Comparison of ENCODE assay signal across 20 cellular contexts in the genomic region with DNA sequence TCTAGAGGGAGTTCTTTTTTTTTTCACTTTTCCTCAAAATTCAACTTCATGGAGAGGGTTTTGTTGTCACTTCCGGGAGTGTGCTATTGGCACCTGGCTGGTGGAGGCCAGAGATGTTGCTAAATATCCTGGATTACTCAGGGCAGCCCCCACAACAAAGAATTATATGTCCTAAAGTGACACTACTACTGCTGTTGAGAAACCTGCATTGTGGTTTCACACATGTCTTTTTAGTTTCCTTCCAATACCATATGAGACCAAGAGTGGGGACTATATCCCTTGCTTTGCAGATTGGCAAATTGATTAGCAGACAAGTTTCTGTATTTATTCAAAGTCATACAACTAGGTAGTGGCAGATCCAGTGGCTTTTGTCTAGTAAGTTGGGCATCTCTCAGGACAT.
DNase-seq lines count a peak whose midpoint lies in the region; ATAC-seq and TF ChIP-seq lines count a peak whose summit lies in the region.
"Had no signal": no experiment of that assay in that cellular context is flagged by ENCODE, and none has a peak within 500 bp of the region (broad histone marks: within the 10 kb centered on the region; RNA-seq: fewer than 3 reads in every experiment).

No MANE protein-coding gene starts in this region.

- CTCF ChIA-PET in MCF 10A (lab: Yijun Ruan, JAX): no interaction called here

- H3K36me3 Mint-ChIP-seq in MCF 10A (ENCODE audit: insufficient read depth, unreplicated experiment): peaks cover 7% of the 10 kb centered on the region

- in situ Hi-C loops in KBM-7 (cut with MboI; ENCODE audit: low pct_unique_long_range_greater_than_20kb, low sequenced_read_pairs): no loop called here

- TF ChIP-seq CTCF in MCF 10A (IDR thresholded peaks at IDR 0.05; ENCODE audit: unreplicated experiment) (no peak), breast epithelium (IDR thresholded peaks at IDR 0.05) (no peak), thoracic aorta (IDR thresholded peaks at IDR 0.05) (no peak)

- H2AFZ ChIP-seq in Karpas-422 (ENCODE audit: low read length): no peak overlapping the region
- H2AFZ ChIP-seq: GM23248, hepatocyte had no signal

- H3K27ac ChIP-seq in breast epithelium (no peak overlapping the region), thoracic aorta (no peak overlapping the region), Karpas-422 (ENCODE audit: low read length) (no peak overlapping the region)
- H3K27ac ChIP-seq: GM23248, hepatocyte, left lung, uterus, WERI-Rb-1 had no signal

- H3K27me3 ChIP-seq in breast epithelium: no peaks in the 10 kb centered on the region
- H3K27me3 ChIP-seq in thoracic aorta (replicated peaks; ENCODE audit: insufficient read depth): no peaks in the 10 kb centered on the region
- H3K27me3 ChIP-seq in Karpas-422 (ENCODE audit: low read length): no peaks in the 10 kb centered on the region
- H3K27me3 ChIP-seq: hepatocyte, left lung, uterus had no signal

- H3K9me3 ChIP-seq in breast epithelium (no peaks in the 10 kb centered on the region), thoracic aorta (no peaks in the 10 kb centered on the region), Karpas-422 (ENCODE audit: low read length) (no peaks in the 10 kb centered on the region)
- H3K9me3 ChIP-seq: left lung, uterus had no signal

- no peak overlapping the region for H3K4me3 Mint-ChIP-seq in MCF 10A (ENCODE audit: unreplicated experiment)
- H3K4me3 Mint-ChIP-seq: activated naive CD8-positive, alpha-beta T cell treated with anti-CD3 and anti-CD28 coated beads, Interleukin-2, amount 50 U/mL, for 24 hours had no signal

- H3K36me3 ChIP-seq in breast epithelium (peaks cover 3% of the 10 kb centered on the region), thoracic aorta (no peaks in the 10 kb centered on the region), Karpas-422 (ENCODE audit: insufficient read depth, low read length) (no peaks in the 10 kb centered on the region)
- H3K36me3 ChIP-seq: left lung, MG63, uterus, WERI-Rb-1 had no signal

- H3K4me1 Mint-ChIP-seq in MCF 10A (ENCODE audit: insufficient read depth, unreplicated experiment): no peaks in the 10 kb centered on the region
- H3K4me1 Mint-ChIP-seq: activated naive CD8-positive, alpha-beta T cell treated with anti-CD3 and anti-CD28 coated beads, Interleukin-2, amount 50 U/mL, for 24 hours had no signal

- POLR2A ChIA-PET in MCF 10A (lab: Yijun Ruan, JAX): no interaction called here

- H3K4me1 ChIP-seq in breast epithelium (no peaks in the 10 kb centered on the region), thoracic aorta (ENCODE audit: control insufficient read depth in 1 of 2, low read depth in 2 of 2) (no peaks in the 10 kb centered on the region), Karpas-422 (ENCODE audit: low read length) (no peaks in the 10 kb centered on the region)
- H3K4me1 ChIP-seq: left lung, uterus had no signal

- H3K79me2 ChIP-seq in Karpas-422 (ENCODE audit: low read length): no peaks in the 10 kb centered on the region
- H3K79me2 ChIP-seq: hepatocyte had no signal

- 0 out of 2 replicates have a peak, but pooled peaks cover 5% of the 10 kb centered on the region for H3K9me2 ChIP-seq in Karpas-422 (replicated peaks; ENCODE audit: insufficient read depth, low read length)

- no peak for TF ChIP-seq POLR2A in breast epithelium (IDR thresholded peaks at IDR 0.05)

- BruUV-seq in MCF 10A (replicated peaks; lab: Mats Ljungman, UMichigan): no TSS peak

- no peaks in the 10 kb centered on the region for H3K9me3 Mint-ChIP-seq in MCF 10A (ENCODE audit: unreplicated experiment)
- H3K9me3 Mint-ChIP-seq: activated naive CD8-positive, alpha-beta T cell treated with anti-CD3 and anti-CD28 coated beads, Interleukin-2, amount 50 U/mL, for 24 hours had no signal

- H4K20me1 ChIP-seq in Karpas-422 (ENCODE audit: insufficient read depth, low read depth, low read length): no peaks in the 10 kb centered on the region

- intact Hi-C loops in MCF 10A (cut with micrococcal nuclease): no loop called here
- intact Hi-C loops in breast epithelium (cut with DNase I; ENCODE audit: low total_unique reads): no loop called here

- DNase-seq in MCF 10A (ENCODE audit: unreplicated experiment) (peak; percentile 11), breast epithelium (ENCODE audit: low spot score in 2 of 2) (no peak), thoracic aorta (ENCODE audit: low spot score) (no peak), 8988T (no peak), KBM-7 (no peak), Karpas-422 (no peak)
- DNase-seq: activated CD8-positive, alpha-beta memory T cell treated with anti-CD3 and anti-CD28 coated beads, Interleukin-2, amount 50 U/mL, for 4 hours; activated naive CD8-positive, alpha-beta T cell treated with anti-CD3 and anti-CD28 coated beads, Interleukin-2, amount 50 U/mL, for 24 hours; COR-L47; GM23248; left lung; MG63; stimulated activated CD4-positive, alpha-beta T cell treated with anti-CD3 and anti-CD28 coated beads, Interleukin-2, amount 100 ng/mL, for 48 hours; stimulated activated naive CD4-positive, alpha-beta T cell treated with Interleukin-2 at 50 U/mL for 16 hours; uterus; WERI-Rb-1 had no signal

- no peak overlapping the region for H3K4me2 ChIP-seq in Karpas-422 (ENCODE audit: low read depth, low read length, poor library complexity, severe bottlenecking)
- H3K4me2 ChIP-seq: hepatocyte had no signal

- ATAC-seq in HG02588 (IDR thresholded peaks at IDR 0.05; ENCODE audit: unreplicated experiment): peak; percentile 66
- ATAC-seq in HG03280 (IDR thresholded peaks at IDR 0.05; ENCODE audit: unreplicated experiment): peak; percentile 57
- ATAC-seq in thoracic aorta (ENCODE audit: insufficient number of reproducible peaks, low FRiP score, low read depth): peak; percentile 43
- ATAC-seq: activated naive CD8-positive, alpha-beta T cell treated with anti-CD3 and anti-CD28 coated beads, Interleukin-2, amount 50 U/mL, for 24 hours; left lung; Right ventricle myocardium inferior had no signal

- H3K27me3 Mint-ChIP-seq in MCF 10A (ENCODE audit: insufficient read depth, unreplicated experiment): no peaks in the 10 kb centered on the region
- H3K27me3 Mint-ChIP-seq: activated naive CD8-positive, alpha-beta T cell treated with anti-CD3 and anti-CD28 coated beads, Interleukin-2, amount 50 U/mL, for 24 hours had no signal

- no peak overlapping the region for H3K27ac Mint-ChIP-seq in MCF 10A (ENCODE audit: low read depth, unreplicated experiment)
- H3K27ac Mint-ChIP-seq: activated naive CD8-positive, alpha-beta T cell treated with anti-CD3 and anti-CD28 coated beads, Interleukin-2, amount 50 U/mL, for 24 hours had no signal

- H3K9ac ChIP-seq in Karpas-422 (ENCODE audit: low read length): no peak overlapping the region
- H3K9ac ChIP-seq: GM23248 had no signal

- no peak overlapping the region for H3K4me3 ChIP-seq in breast epithelium
- H3K4me3 ChIP-seq in thoracic aorta: no peak overlapping the region
- H3K4me3 ChIP-seq in Karpas-422 (ENCODE audit: low read length): no peak overlapping the region
- H3K4me3 ChIP-seq: GM23248, hepatocyte, left lung, MG63, uterus had no signal
